23 cellular contexts compared by ENCODE assay signal in the genomic region with DNA sequence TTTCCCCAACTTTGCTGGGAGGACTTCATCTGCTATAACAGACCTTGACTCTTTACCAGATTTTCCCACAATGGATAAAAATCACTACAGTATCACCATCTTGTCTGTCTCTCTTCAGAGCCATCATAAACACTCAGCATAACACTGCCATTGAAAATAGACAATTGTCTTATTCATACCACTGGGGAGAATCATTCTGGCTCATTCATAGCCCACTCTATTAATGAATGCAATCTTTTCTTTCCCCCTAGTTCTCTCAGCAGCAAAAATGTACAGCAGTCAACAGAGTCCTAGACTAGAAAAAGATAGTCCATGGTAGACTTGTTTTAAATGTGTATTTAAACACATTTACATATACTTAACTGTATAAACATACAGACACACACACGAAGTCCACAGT.
"Had no signal": no experiment of that assay in that cellular context is flagged by ENCODE, and none has a peak within 500 bp of the region (broad histone marks: within the 10 kb centered on the region; RNA-seq: fewer than 3 reads in every experiment).

No MANE protein-coding gene starts in this region.

- H3K9ac ChIP-seq: parathyroid adenoma had no signal

- H3K27ac ChIP-seq: epithelial cell of prostate, esophagus muscularis mucosa, gastroesophageal sphincter, hepatocyte, parathyroid adenoma, psoas muscle, spleen, testis, tibial nerve, upper lobe of right lung, vagina had no signal

- DNase-seq: effector memory CD4-positive, alpha-beta T cell; left colon; left ventricle myocardium superior; naive thymus-derived CD4-positive, alpha-beta T cell; nephron progenitor cell; psoas muscle; retina; spleen; stimulated activated CD4-positive, alpha-beta T cell treated with anti-CD3 and anti-CD28 coated beads, Interleukin-15, amount 100 ng/mL, for 24 hours; stimulated activated CD4-positive, alpha-beta T cell treated with anti-CD3 and anti-CD28 coated beads, Interleukin-1b, Interleukin-23, amount 100 ng/mL, for 48 hours; stimulated activated CD4-positive, alpha-beta T cell treated with anti-CD3 and anti-CD28 coated beads, Interleukin-4, amount 100 ng/mL, for 24 hours; testis; upper lobe of right lung had no signal

- H3K4me2 ChIP-seq: hepatocyte had no signal

- H3K9me3 ChIP-seq: testis, upper lobe of right lung, vagina had no signal

- H3K36me3 ChIP-seq: esophagus muscularis mucosa, gastroesophageal sphincter, spleen, tibial nerve, upper lobe of right lung, vagina had no signal

- H3K4me1 ChIP-seq: esophagus muscularis mucosa, gastroesophageal sphincter, parathyroid adenoma, psoas muscle, spleen, testis, tibial nerve, upper lobe of right lung, vagina had no signal

- H3K4me3 ChIP-seq: esophagus muscularis mucosa, gastroesophageal sphincter, hepatocyte, lung, psoas muscle, spleen, testis, tibial nerve, upper lobe of right lung, vagina had no signal

- H2AFZ ChIP-seq: hepatocyte, parathyroid adenoma had no signal

- ATAC-seq: gastroesophageal sphincter; left colon; left ventricle myocardium superior; naive thymus-derived CD4-positive, alpha-beta T cell; psoas muscle; sciatic nerve; stimulated activated memory B cell treated with anti-CD40 and anti-IgM and Interleukin-4, amounts not matched to agents 10 μg/mL and 1 μg/mL and 100 μg/mL, for 72 hours; upper lobe of right lung had no signal

- H3K27me3 ChIP-seq: gastroesophageal sphincter, hepatocyte, spleen, testis, tibial nerve, upper lobe of right lung, vagina had no signal
